In genomic region chr12:6222009-6222702, GRCh38 we compare ENCODE assay signal across 9 cellular contexts. TPM values are rescaled to one million over a fixed set of nuclear protein-coding genes. Genes with fewer than 3 reads are reported as not detected.
DNase-seq lines count a peak whose midpoint lies in the region; ATAC-seq and TF ChIP-seq lines count a peak whose summit lies in the region.
"Had no signal": no experiment of that assay in that cellular context is flagged by ENCODE, and none has a peak within 500 bp of the region (broad histone marks: within the 10 kb centered on the region; RNA-seq: fewer than 3 reads in every experiment).

No MANE protein-coding gene starts in this region.

- DNase-seq in RWPE1 (ENCODE audit: low spot score) = no peak
- DNase-seq in foreskin keratinocyte = no peak
- DNase-seq in pons (ENCODE audit: low spot score) = peak; percentile 31
- DNase-seq in SJCRH30 = no peak
- DNase-seq: occipital lobe had no signal

- H3K27me3 ChIP-seq in BLaER1 (no peaks in the 10 kb centered on the region), foreskin keratinocyte (no peaks in the 10 kb centered on the region), SJCRH30 (no peaks in the 10 kb centered on the region)

- H3K9ac ChIP-seq in BLaER1 = peak overlapping the region; percentile 61

- H3K27ac ChIP-seq in BLaER1 (peak overlapping the region; percentile 96), RWPE1 (peak overlapping the region; percentile 32), foreskin keratinocyte (peak overlapping the region; percentile 66), SJCRH30 (no peak overlapping the region)

- H3K4me3 ChIP-seq in BLaER1 = no peak overlapping the region; the same call in 1 of the 2 replicates
- no peak overlapping the region for H3K4me3 ChIP-seq in SJCRH30

- CTCF ChIA-PET in RWPE1 (lab: Yijun Ruan, JAX) = interaction anchor here (1.2 kb wide), 1 partner anchor 12 kb away, joined by 3 read pairs; no protein-coding TSS in a partner anchor

- ATAC-seq in foreskin keratinocyte (no peak), HG03378 (IDR thresholded peaks at IDR 0.05; ENCODE audit: unreplicated experiment) (no peak), HG03469 (IDR thresholded peaks at IDR 0.05; ENCODE audit: unreplicated experiment) (no peak), GM21529 (IDR thresholded peaks at IDR 0.05; ENCODE audit: unreplicated experiment) (no peak)

- H4K20me1 ChIP-seq in BLaER1 = peaks cover 58% of the 10 kb centered on the region

- POLR2A ChIA-PET in RWPE1 (lab: Yijun Ruan, JAX; ENCODE audit: low non-redundant PET) = no interaction called here

- H3K4me2 ChIP-seq in BLaER1 = peak overlapping the region; percentile 100

- peaks cover 86% of the 10 kb centered on the region for H3K36me3 ChIP-seq in BLaER1
- H3K36me3 ChIP-seq in SJCRH30 = peaks cover 21% of the 10 kb centered on the region

- TF ChIP-seq CTCF in RWPE1 (conservative IDR thresholded peaks at IDR 0.05; ENCODE audit: low read depth) (no peak), foreskin keratinocyte (conservative IDR thresholded peaks at IDR 0.05) (no peak)

- H3K4me1 ChIP-seq in BLaER1 (peaks cover 100% of the 10 kb centered on the region), foreskin keratinocyte (peaks cover 55% of the 10 kb centered on the region), SJCRH30 (no peaks in the 10 kb centered on the region)

- no peaks in the 10 kb centered on the region for H3K9me3 ChIP-seq in BLaER1
- no peaks in the 10 kb centered on the region for H3K9me3 ChIP-seq in SJCRH30 (replicated peaks)

RNA-seq across cellular contexts. Expression of gene CD9, which starts 22.0 kb away (rescaled TPM):
- 577 and 589 TPM in 2 replicates for total RNA-seq in foreskin keratinocyte
- 620 and 648 TPM in 2 replicates for polyA plus RNA-seq in foreskin keratinocyte
- 220 and 239 TPM in 2 replicates for total RNA-seq in SJCRH30 (2014; rRNA removed; shearing (Covaris generic))
